15 cellular contexts compared by ENCODE assay signal in genomic region chr13:66459143-66459542, GRCh38.
DNase-seq lines count a peak whose midpoint lies in the region; ATAC-seq, FAIRE-seq and TF ChIP-seq lines count a peak whose summit lies in the region.
"Had no signal": no experiment of that assay in that cellular context is flagged by ENCODE, and none has a peak within 500 bp of the region (broad histone marks: within the 10 kb centered on the region; RNA-seq: fewer than 3 reads in every experiment).

No MANE protein-coding gene starts in this region.

- H4K20me1 ChIP-seq in Karpas-422 (ENCODE audit: insufficient read depth, low read depth, low read length) = no peaks in the 10 kb centered on the region
- no peaks in the 10 kb centered on the region for H4K20me1 ChIP-seq in neural progenitor cell (ENCODE audit: low read depth)
- H4K20me1 ChIP-seq: BLaER1 treated with 17β-estradiol and CSF1 and Interleukin-3, amounts not matched to agents 10 nM and 100 nM had no signal

- H3K4me1 Mint-ChIP-seq in neural progenitor cell = peaks cover 7% of the 10 kb centered on the region
- H3K4me1 Mint-ChIP-seq: B cell had no signal

- POLR2A ChIA-PET in A549 (lab: Yijun Ruan, JAX) = no interaction called here

- TF ChIP-seq POLR2A in A549 (IDR thresholded peaks at IDR 0.05; ENCODE audit: low read length) (no peak), testis (IDR thresholded peaks at IDR 0.05) (no peak)

- no peak overlapping the region for H3K9ac ChIP-seq in Karpas-422 (ENCODE audit: low read length)
- no peak overlapping the region for H3K9ac ChIP-seq in SK-N-MC (ENCODE audit: insufficient read length)
- no peak overlapping the region for H3K9ac ChIP-seq in neural progenitor cell
- H3K9ac ChIP-seq: BLaER1 treated with 17β-estradiol and CSF1 and Interleukin-3, amounts not matched to agents 10 nM and 100 nM had no signal

- H2AFZ ChIP-seq in Karpas-422 (ENCODE audit: low read length) (peak overlapping the region; percentile 65), neural progenitor cell (replicated peaks) (peak overlapping the region; percentile 40)

- DNase-seq in A549 (ENCODE audit: low read depth in 1 of 2, low spot score in 1 of 2) (no peak), Karpas-422 (no peak), SK-N-MC (ENCODE audit: low read depth, low spot score) (no peak), neural progenitor cell (ENCODE audit: low spot score) (no peak), testis (no peak), activated gamma-delta T cell treated with Interleukin-2 at 50 U/mL for 16 hours (no peak)
- DNase-seq: 8988T; Calu3; CD8-positive, alpha-beta T cell; DMS79 treated with DMSO at 0.1 percent for 48 hours; GF-D8 had no signal

- intact Hi-C loops in testis (cut with DNase I; ENCODE audit: low total_unique reads) = no loop called here

- H3K9me3 ChIP-seq in A549 = no peaks in the 10 kb centered on the region
- no peaks in the 10 kb centered on the region for H3K9me3 ChIP-seq in Karpas-422 (ENCODE audit: low read length)
- H3K9me3 ChIP-seq in SK-N-MC (ENCODE audit: low read depth, low read length) = no peaks in the 10 kb centered on the region
- H3K9me3 ChIP-seq in neural progenitor cell (ENCODE audit: low read depth) = no peaks in the 10 kb centered on the region
- no peaks in the 10 kb centered on the region for H3K9me3 ChIP-seq in testis
- H3K9me3 ChIP-seq: BLaER1 treated with 17β-estradiol and CSF1 and Interleukin-3, amounts not matched to agents 10 nM and 100 nM; HAP-1 had no signal

- no peaks in the 10 kb centered on the region for H3K9me2 ChIP-seq in Karpas-422 (replicated peaks; ENCODE audit: insufficient read depth, low read length)

- TF ChIP-seq CTCF in A549 (IDR thresholded peaks at IDR 0.05) = no peak
- no peak for TF ChIP-seq CTCF in neural progenitor cell (IDR thresholded peaks at IDR 0.05)
- TF ChIP-seq CTCF in testis (IDR thresholded peaks at IDR 0.05) = no peak

- H3K27ac ChIP-seq in A549 = no peak overlapping the region
- no peak overlapping the region for H3K27ac ChIP-seq in Karpas-422 (ENCODE audit: low read length)
- H3K27ac ChIP-seq in SK-N-MC = no peak overlapping the region
- no peak overlapping the region for H3K27ac ChIP-seq in neural progenitor cell
- H3K27ac ChIP-seq in testis = no peak overlapping the region
- H3K27ac ChIP-seq: BLaER1 treated with 17β-estradiol and CSF1 and Interleukin-3, amounts not matched to agents 10 nM and 100 nM had no signal

- no peak for ATAC-seq in A549
- ATAC-seq in esophagus mucosa = no peak
- ATAC-seq: CD8-positive, alpha-beta T cell had no signal

- no peak for FAIRE-seq in A549 (lab: Jason Lieb, UNC)

- 91% methylated on average over 2 of the region's 2 CpGs for WGBS in A549 (ENCODE audit: missing lambda C conversion rate)
- 94 to 95% methylated on average over 2 of the region's 2 CpGs for WGBS in testis, 2 donors

- no peak overlapping the region for H3K4me3 ChIP-seq in A549
- no peak overlapping the region for H3K4me3 ChIP-seq in Karpas-422 (ENCODE audit: low read length)
- peak overlapping the region; percentile 22; the same call in 1 of the 2 replicates for H3K4me3 ChIP-seq in SK-N-MC
- H3K4me3 ChIP-seq in neural progenitor cell = no peak overlapping the region
- no peak overlapping the region for H3K4me3 ChIP-seq in testis
- H3K4me3 ChIP-seq: BLaER1 treated with 17β-estradiol and CSF1 and Interleukin-3, amounts not matched to agents 10 nM and 100 nM; HAP-1 had no signal

- H3K4me3 Mint-ChIP-seq in neural progenitor cell = no peak overlapping the region
- H3K4me3 Mint-ChIP-seq: B cell; CD8-positive, alpha-beta T cell had no signal

- no peak overlapping the region for H3K27ac Mint-ChIP-seq in neural progenitor cell
- H3K27ac Mint-ChIP-seq: B cell; CD8-positive, alpha-beta T cell had no signal

- no peaks in the 10 kb centered on the region for H3F3A ChIP-seq in neural progenitor cell (ENCODE audit: low read depth)

- no peaks in the 10 kb centered on the region for H3K4me1 ChIP-seq in A549
- peaks cover 9% of the 10 kb centered on the region; the same call in 1 of the 2 replicates for H3K4me1 ChIP-seq in Karpas-422 (ENCODE audit: low read length)
- no peaks in the 10 kb centered on the region for H3K4me1 ChIP-seq in neural progenitor cell
- no peaks in the 10 kb centered on the region for H3K4me1 ChIP-seq in testis
- H3K4me1 ChIP-seq: BLaER1 treated with 17β-estradiol and CSF1 and Interleukin-3, amounts not matched to agents 10 nM and 100 nM had no signal

- TF ChIP-seq RAD21 in A549 (conservative IDR thresholded peaks at IDR 0.05 in 1 of 2, IDR thresholded peaks at IDR 0.05 in 1 of 2) = no peak

- no peaks in the 10 kb centered on the region for H3K79me2 ChIP-seq in Karpas-422 (ENCODE audit: low read length)
- H3K79me2 ChIP-seq in neural progenitor cell (ENCODE audit: low read depth) = no peaks in the 10 kb centered on the region

- no peaks in the 10 kb centered on the region for H3K9me3 Mint-ChIP-seq in neural progenitor cell
- H3K9me3 Mint-ChIP-seq: CD8-positive, alpha-beta T cell had no signal

- H3K4me2 ChIP-seq in A549 (no peak overlapping the region), Karpas-422 (ENCODE audit: low read depth, low read length, poor library complexity, severe bottlenecking) (no peak overlapping the region), neural progenitor cell (no peak overlapping the region)
- H3K4me2 ChIP-seq: BLaER1 treated with 17β-estradiol and CSF1 and Interleukin-3, amounts not matched to agents 10 nM and 100 nM had no signal

- H3K36me3 Mint-ChIP-seq in neural progenitor cell = no peaks in the 10 kb centered on the region
- H3K36me3 Mint-ChIP-seq: CD8-positive, alpha-beta T cell had no signal

- CTCF ChIA-PET in A549 (lab: Yijun Ruan, JAX) = no interaction called here

- H3K36me3 ChIP-seq in Karpas-422 (ENCODE audit: insufficient read depth, low read length) = no peaks in the 10 kb centered on the region
- H3K36me3 ChIP-seq in SK-N-MC (ENCODE audit: insufficient read depth, low read length) = no peaks in the 10 kb centered on the region
- H3K36me3 ChIP-seq in neural progenitor cell = no peaks in the 10 kb centered on the region
- no peaks in the 10 kb centered on the region for H3K36me3 ChIP-seq in testis (ENCODE audit: low read depth, missing control alignments)
- H3K36me3 ChIP-seq: BLaER1 treated with 17β-estradiol and CSF1 and Interleukin-3, amounts not matched to agents 10 nM and 100 nM; HAP-1 had no signal

- H3K27me3 ChIP-seq in Karpas-422 (ENCODE audit: low read length) = no peaks in the 10 kb centered on the region
- no peaks in the 10 kb centered on the region for H3K27me3 ChIP-seq in neural progenitor cell
- no peaks in the 10 kb centered on the region for H3K27me3 ChIP-seq in testis
- H3K27me3 ChIP-seq: BLaER1 treated with 17β-estradiol and CSF1 and Interleukin-3, amounts not matched to agents 10 nM and 100 nM had no signal

- no peak for TF ChIP-seq EP300 in A549 (IDR thresholded peaks at IDR 0.05)

- no peaks in the 10 kb centered on the region for H3K27me3 Mint-ChIP-seq in neural progenitor cell (ENCODE audit: insufficient read depth, low read depth)
- H3K27me3 Mint-ChIP-seq: B cell had no signal

TF ChIP-seq in A549, 52 proteins besides CTCF, POLR2A, EP300 and RAD21:
- TF ChIP-seq MAFK (IDR thresholded peaks at IDR 0.05; ENCODE audit: partially characterized antibody) (peak; percentile 39), CEBPB (IDR thresholded peaks at IDR 0.05) (no peak)
